Comparison of ENCODE assay signal across 11 cellular contexts in the genomic region with DNA sequence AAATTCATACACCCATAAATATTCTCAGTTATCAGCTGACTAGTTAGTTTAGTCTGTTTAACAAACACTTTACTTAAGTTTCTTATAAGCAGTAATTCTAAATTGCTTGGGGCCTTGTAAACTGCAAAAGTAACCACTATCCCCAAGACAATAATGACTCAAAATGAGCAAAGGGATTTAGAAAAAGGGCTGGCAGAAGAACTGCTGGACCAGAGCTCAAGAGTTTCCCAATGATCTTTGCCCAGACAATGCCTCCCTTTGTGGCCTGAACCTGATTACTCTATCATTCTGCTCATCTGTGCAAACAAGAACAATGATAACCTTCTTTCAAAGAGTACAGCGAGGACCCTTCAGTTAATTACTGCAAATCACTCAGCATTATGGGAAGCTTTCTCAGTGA.
DNase-seq lines count a peak whose midpoint lies in the region; ATAC-seq, FAIRE-seq and TF ChIP-seq lines count a peak whose summit lies in the region.
"Had no signal": no experiment of that assay in that cellular context is flagged by ENCODE, and none has a peak within 500 bp of the region (broad histone marks: within the 10 kb centered on the region; RNA-seq: fewer than 3 reads in every experiment).

No MANE protein-coding gene starts in this region.

- H3K9me3 Mint-ChIP-seq in glutamatergic neuron (ENCODE audit: unreplicated experiment), result no peaks in the 10 kb centered on the region
- H3K9me3 Mint-ChIP-seq: activated CD8-positive, alpha-beta T cell treated with anti-CD3 and anti-CD28 coated beads for 36 hours had no signal

- H3K4me1 Mint-ChIP-seq in glutamatergic neuron (ENCODE audit: low read depth, unreplicated experiment), result peaks cover 11% of the 10 kb centered on the region

- H3K4me3 Mint-ChIP-seq in glutamatergic neuron (ENCODE audit: unreplicated experiment), result no peak overlapping the region
- H3K4me3 Mint-ChIP-seq: activated CD8-positive, alpha-beta T cell treated with anti-CD3 and anti-CD28 coated beads for 36 hours had no signal

- no peak for TF ChIP-seq POLR2A in GM12892 (IDR thresholded peaks at IDR 0.05; ENCODE audit: low read depth, low read length)

- H3K27me3 Mint-ChIP-seq in glutamatergic neuron (ENCODE audit: unreplicated experiment), result no peaks in the 10 kb centered on the region
- H3K27me3 Mint-ChIP-seq: activated CD8-positive, alpha-beta T cell treated with anti-CD3 and anti-CD28 coated beads for 36 hours had no signal

- FAIRE-seq in GM12892 (lab: Jason Lieb, UNC), result no peak

- TF ChIP-seq CTCF in glutamatergic neuron (IDR thresholded peaks at IDR 0.05; ENCODE audit: partially characterized antibody, unreplicated experiment), result no peak

- ATAC-seq in SK-N-SH treated with all-trans-retinoic acid at 6 μM for 48 hours (no peak), HG03378 (IDR thresholded peaks at IDR 0.05; ENCODE audit: unreplicated experiment) (no peak)
- ATAC-seq: activated CD8-positive, alpha-beta T cell treated with anti-CD3 and anti-CD28 coated beads for 36 hours; left lobe of liver had no signal

- peak overlapping the region; percentile 15 for H3K27ac Mint-ChIP-seq in glutamatergic neuron (ENCODE audit: unreplicated experiment)
- H3K27ac Mint-ChIP-seq: activated CD8-positive, alpha-beta T cell treated with anti-CD3 and anti-CD28 coated beads for 36 hours had no signal

- no peaks in the 10 kb centered on the region for H3K36me3 Mint-ChIP-seq in glutamatergic neuron (ENCODE audit: unreplicated experiment)

- DNase-seq in NCI-H1417 (lab: John Stamatoyannopoulos, UW), result peak in 2 of 3 experiments; percentile 70 to 86
- no peak for DNase-seq in glutamatergic neuron
- DNase-seq in stromal cell of bone marrow (ENCODE audit: low read depth), result peak; percentile 83
- no peak for DNase-seq in activated naive CD4-positive, alpha-beta T cell (lab: John Stamatoyannopoulos, UW)
- no peak for DNase-seq in NCI-H2029 (lab: John Stamatoyannopoulos, UW)
- DNase-seq in GM12892 (ENCODE audit: insufficient read length), result no peak
- DNase-seq: activated CD8-positive, alpha-beta T cell treated with anti-CD3 and anti-CD28 coated beads for 36 hours; SIG-M5 had no signal

TF ChIP-seq in SK-N-SH treated with all-trans-retinoic acid at 6 μM for 48 hours, 23 proteins besides CTCF, POLR2A, EP300 and RAD21:
- TF ChIP-seq TCF4 (CRISPR knock-in tag; IDR thresholded peaks at IDR 0.05; ENCODE audit: borderline replicate concordance) (no peak), PPARA (CRISPR knock-in tag; IDR thresholded peaks at IDR 0.05; ENCODE audit: borderline replicate concordance) (no peak), ISL1 (CRISPR knock-in tag; IDR thresholded peaks at IDR 0.05) (peak; percentile 44)
TF ChIP-seq in SK-N-SH treated with all-trans-retinoic acid at 6 μM for 48 hours: peak in this region for 1.

Comparison
In these comparisons a context has a peak if more than half of its experiments do, and no peak if none do; other contexts are left out.
1. DNase-seq: peak in NCI-H1417 (2 of 3) and stromal cell of bone marrow (single experiment); none in glutamatergic neuron (single experiment), activated naive CD4-positive, alpha-beta T cell (0 of 4), NCI-H2029 (single experiment) and GM12892 (single experiment).